8 cellular contexts compared by ENCODE assay signal in the genomic region with DNA sequence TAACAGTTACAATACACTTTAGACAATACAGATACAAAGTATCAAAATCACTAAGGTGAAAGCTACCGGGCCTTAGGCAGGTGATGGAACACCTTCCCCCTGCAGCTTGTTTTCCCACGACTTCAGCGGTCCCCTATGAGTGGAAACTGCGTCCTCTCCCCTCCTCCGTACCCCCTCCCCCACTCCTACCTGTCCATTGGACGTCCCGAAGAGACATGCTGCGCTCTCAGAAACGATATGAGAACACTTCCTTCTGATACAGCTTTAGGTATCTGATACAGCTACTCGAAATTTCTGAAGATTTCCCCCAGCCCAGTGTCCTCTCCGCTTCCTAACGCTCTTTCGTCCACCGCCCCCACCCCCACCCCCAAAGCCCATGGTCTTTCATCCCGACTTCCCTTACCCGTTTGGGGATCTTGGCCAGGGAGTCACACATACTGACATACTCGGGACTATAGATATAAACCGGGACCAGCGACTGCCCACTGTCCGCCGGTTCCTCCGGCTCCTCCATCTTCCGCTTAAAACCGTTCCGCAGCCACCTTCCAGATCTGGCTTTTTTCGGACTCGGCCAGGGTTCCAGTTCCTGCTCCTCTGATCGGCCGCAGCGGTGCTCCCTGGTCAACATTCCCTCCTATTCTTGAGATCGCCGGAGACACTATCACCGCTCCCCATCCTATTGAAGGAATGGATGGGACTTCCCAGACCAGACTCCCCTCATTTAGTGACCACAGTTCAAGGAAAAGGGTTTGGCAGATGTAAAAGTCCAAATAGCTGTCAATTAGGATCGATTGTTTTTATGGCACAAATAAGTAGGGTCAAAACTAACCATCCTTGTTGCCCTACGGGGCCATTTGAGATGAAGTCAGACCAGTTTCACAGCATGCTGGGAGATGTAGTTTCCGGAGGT. TPM values are rescaled to one million over a fixed set of nuclear protein-coding genes. Genes with fewer than 3 reads are reported as not detected.
DNase-seq lines count a peak whose midpoint lies in the region; ATAC-seq and TF ChIP-seq lines count a peak whose summit lies in the region.

Gene HDAC8, minus strand, starts transcription at position 596 of the 910 bp plus-strand sequence. Its CDS starts 82 bp downstream, at position 514.

- TF ChIP-seq POLR2A in right lobe of liver (IDR thresholded peaks at IDR 0.05): no peak

- intact Hi-C loops in CD8-positive, alpha-beta T cell (cut with DNase I, micrococcal nuclease): loop anchor here (5.0 to 10.0 kb wide), 3 partner anchors 295 to 1208 kb away; partner anchors contain the start of genes RPS4X (in 2 of the 2) and TAF1 (in 1 of the 2)
- intact Hi-C loops in right lobe of liver (cut with DNase I): no loop called here

- no peaks in the 10 kb centered on the region for H3K4me1 ChIP-seq in CD8-positive, alpha-beta T cell (ENCODE audit: insufficient read depth, low read length)
- H3K4me1 ChIP-seq in duodenal mucosa (ENCODE audit: control insufficient read depth in 1 of 2, insufficient read depth in 2 of 2, low read length in 2 of 2) (peaks cover 0 to 4% of the 10 kb centered on the region in 2 donors), right lobe of liver (peaks cover 0 to 6% (median 2%) of the 10 kb centered on the region in 4 donors)

- peaks cover 11% of the 10 kb centered on the region for H3K4me1 Mint-ChIP-seq in CD8-positive, alpha-beta T cell (ENCODE audit: low read depth)

- no peak for TF ChIP-seq CTCF in CD8-positive, alpha-beta T cell (IDR thresholded peaks at IDR 0.05)
- no peak for TF ChIP-seq CTCF in right lobe of liver (IDR thresholded peaks at IDR 0.05)

- ATAC-seq in CD8-positive, alpha-beta T cell: peak; percentile 88
- peak; percentile 98 for ATAC-seq in GM19395 (IDR thresholded peaks at IDR 0.05; ENCODE audit: unreplicated experiment)
- ATAC-seq in HG03469 (IDR thresholded peaks at IDR 0.05; ENCODE audit: unreplicated experiment): peak; percentile 97
- ATAC-seq in right lobe of liver: peak; percentile 88 to 91 (median 90)

- H3K4me3 ChIP-seq in CD8-positive, alpha-beta T cell (ENCODE audit: low read depth, low read length): peak within 1 kb of the TSS; percentile 96
- H3K4me3 ChIP-seq in duodenal mucosa (ENCODE audit: low read depth in 1 of 2, low read length in 2 of 2) (peak within 1 kb of the TSS; percentile 87 to 88), right lobe of liver (peak within 1 kb of the TSS; percentile 41 to 59 (median 56))

- H3K9me3 Mint-ChIP-seq in CD8-positive, alpha-beta T cell: no peaks in the 10 kb centered on the region

- H3K36me3 ChIP-seq in CD8-positive, alpha-beta T cell (ENCODE audit: insufficient read depth, low read length): peaks cover 5% of the 10 kb centered on the region
- peaks cover 5 to 9% of the 10 kb centered on the region in 2 donors for H3K36me3 ChIP-seq in duodenal mucosa (ENCODE audit: control insufficient read depth in 1 of 2, insufficient read depth in 2 of 2, low read length in 2 of 2)
- no peaks in the 10 kb centered on the region for H3K36me3 ChIP-seq in right lobe of liver

- POLR2A ChIA-PET in CD8-positive, alpha-beta T cell (lab: Charles Lee): interaction anchor here (0.8 kb wide), 1 partner anchor 296 kb away, joined by 4 read pairs; the partner anchor contains the start of gene RPS4X

- no peaks in the 10 kb centered on the region for H3K9me3 ChIP-seq in CD8-positive, alpha-beta T cell (ENCODE audit: low read length)
- no peaks in the 10 kb centered on the region for H3K9me3 ChIP-seq in duodenal mucosa (ENCODE audit: control insufficient read depth in 1 of 2, low read length in 2 of 2)
- H3K9me3 ChIP-seq in right lobe of liver: no peaks in the 10 kb centered on the region

- H3K27me3 Mint-ChIP-seq in CD8-positive, alpha-beta T cell (ENCODE audit: low read depth): no peaks in the 10 kb centered on the region

- peak within 1 kb of the TSS; percentile 88 for H3K27ac Mint-ChIP-seq in CD8-positive, alpha-beta T cell

- peak within 1 kb of the TSS; percentile 57 to 71 for H3K9ac ChIP-seq in duodenal mucosa (ENCODE audit: low read depth in 1 of 2, low read length in 2 of 2)

- H3K27ac ChIP-seq in CD8-positive, alpha-beta T cell (ENCODE audit: low read depth, low read length): peak within 1 kb of the TSS; percentile 41
- H3K27ac ChIP-seq in duodenal mucosa (ENCODE audit: low read depth, low read length): peak within 1 kb of the TSS; percentile 20
- peak within 1 kb of the TSS; percentile 29 to 74 (median 63) for H3K27ac ChIP-seq in right lobe of liver

- peaks cover 27% of the 10 kb centered on the region for H3K36me3 Mint-ChIP-seq in CD8-positive, alpha-beta T cell

- 16% methylated on average over 33 of the region's 36 CpGs for WGBS in right lobe of liver (ENCODE audit: insufficient coverage, low coverage, low lambda C conversion rate, missing lambda C conversion rate)

- CTCF ChIA-PET in CD8-positive, alpha-beta T cell (lab: Charles Lee): interaction anchor here (0.6 kb wide), 1 partner anchor 622 kb away, joined by 3 read pairs; no protein-coding TSS in a partner anchor

- peak in 6 of 7 experiments; percentile 10 to 58 (median 36) for DNase-seq in CD8-positive, alpha-beta T cell
- DNase-seq in NCI-H510A treated with DMSO at 0.1 percent for 48 hours (lab: John Stamatoyannopoulos, UW): peak; percentile 86
- DNase-seq in activated CD4-positive, alpha-beta T cell treated with anti-CD3 and anti-CD28 coated beads for 48 hours: peak; percentile 46
- DNase-seq in right lobe of liver: peak; percentile 63 to 72 (median 70)
- peak; percentile 18 to 21 for DNase-seq in stimulated activated CD4-positive, alpha-beta T cell treated with anti-CD3 and anti-CD28 coated beads, Interleukin-4, amount 100 ng/mL, for 48 hours (ENCODE audit: low read depth in 2 of 2)

- H3K27me3 ChIP-seq in CD8-positive, alpha-beta T cell (ENCODE audit: insufficient read depth, low read length): no peaks in the 10 kb centered on the region
- H3K27me3 ChIP-seq in duodenal mucosa (ENCODE audit: control insufficient read depth in 1 of 2, insufficient read depth in 2 of 2, low read length in 2 of 2): no peaks in the 10 kb centered on the region
- no peaks in the 10 kb centered on the region for H3K27me3 ChIP-seq in right lobe of liver

- peak within 1 kb of the TSS; percentile 96 for H3K4me3 Mint-ChIP-seq in CD8-positive, alpha-beta T cell

RNA-seq across cellular contexts. Expression of gene HDAC8, which starts in this region (rescaled TPM):
- total RNA-seq in CD8-positive, alpha-beta T cell: 1 to 10 TPM; 5.7 to 6.8 TPM
- 10 to 100 TPM; 12.6 to 19.4 (median 17.0) TPM for total RNA-seq in right lobe of liver

Comparison
In these comparisons a context has a peak if more than half of its experiments do, and no peak if none do; other contexts are left out.
1. Peak in every context shown above with its lines: DNase-seq, ATAC-seq, H3K4me3 ChIP-seq and H3K27ac ChIP-seq.
2. DNase-seq: peak in every context shown above with its lines; median percentile 86 in NCI-H510A treated with DMSO at 0.1 percent for 48 hours; 70 in right lobe of liver; 46 in activated CD4-positive, alpha-beta T cell treated with anti-CD3 and anti-CD28 coated beads for 48 hours; 36 in CD8-positive, alpha-beta T cell; 20 in stimulated activated CD4-positive, alpha-beta T cell treated with anti-CD3 and anti-CD28 coated beads, Interleukin-4, amount 100 ng/mL, for 48 hours.
3. intact Hi-C loops: an anchor here in CD8-positive, alpha-beta T cell (5.0 to 10.0 kb wide); none called in right lobe of liver.